In genomic region chr4:38177792-38178665, GRCh38 we compare ENCODE assay signal across 8 cellular contexts.
A peak's percentile ranks its signal among the peaks of the same experiment; 100 is the strongest.
DNase-seq lines count a peak whose midpoint lies in the region; ATAC-seq and TF ChIP-seq lines count a peak whose summit lies in the region.

No MANE protein-coding gene starts in this region.

- H3K36me3 ChIP-seq in liver (ENCODE audit: control insufficient read depth in 4 of 4, insufficient read depth in 3 of 4, low read depth in 1 of 4, low read length in 3 of 4): no peaks in the 10 kb centered on the region
- H3K36me3 ChIP-seq in thoracic aorta: no peaks in the 10 kb centered on the region

- ATAC-seq in thoracic aorta (ENCODE audit: insufficient number of reproducible peaks, low FRiP score, low read depth): no peak
- ATAC-seq in HG03571 (IDR thresholded peaks at IDR 0.05; ENCODE audit: unreplicated experiment): no peak
- no peak for ATAC-seq in GM18907 (IDR thresholded peaks at IDR 0.05; ENCODE audit: unreplicated experiment)
- no peak for ATAC-seq in HG03378 (IDR thresholded peaks at IDR 0.05; ENCODE audit: unreplicated experiment)

- 44% methylated on average over 9 of the region's 9 CpGs for WGBS in liver

- H3K4me3 ChIP-seq in liver (ENCODE audit: low read depth in 1 of 3, low read length in 3 of 3): no peak overlapping the region
- H3K4me3 ChIP-seq in thoracic aorta: peak overlapping the region; percentile 2

- TF ChIP-seq RAD21 in liver (IDR thresholded peaks at IDR 0.05): peak in 1 of 2 donors; percentile 52

- H3K9ac ChIP-seq in liver (ENCODE audit: low read depth in 1 of 2, low read length in 2 of 2): no peak overlapping the region

- H3K4me1 ChIP-seq in liver (ENCODE audit: control insufficient read depth in 4 of 4, insufficient read depth in 4 of 4, low read length in 3 of 4) (peaks cover 1 to 30% (median 28%) of the 10 kb centered on the region in 4 donors), thoracic aorta (ENCODE audit: control insufficient read depth in 1 of 2, low read depth in 2 of 2) (peaks cover 0 to 11% of the 10 kb centered on the region in 2 donors)

- peak; percentile 17 to 22 for DNase-seq in activated CD8-positive, alpha-beta memory T cell treated with anti-CD3 and anti-CD28 coated beads for 1 hour (ENCODE audit: extremely low read depth in 1 of 2, low read depth in 1 of 2)
- DNase-seq in activated CD8-positive, alpha-beta memory T cell treated with anti-CD3 and anti-CD28 coated beads for 24 hours: no peak
- DNase-seq in activated gamma-delta T cell treated with Interleukin-2 at 50 U/mL for 16 hours: peak; percentile 43
- DNase-seq in thoracic aorta (ENCODE audit: low spot score): no peak

- H3K27ac ChIP-seq in liver (ENCODE audit: low read depth in 1 of 2, low read length in 2 of 2): peak overlapping the region; percentile 39 to 49
- H3K27ac ChIP-seq in thoracic aorta: peak overlapping the region in 1 of 2 donors; percentile 28

- no peaks in the 10 kb centered on the region for H3K27me3 ChIP-seq in liver (ENCODE audit: control insufficient read depth in 4 of 4, insufficient read depth in 4 of 4, low read length in 3 of 4)
- H3K27me3 ChIP-seq in thoracic aorta (replicated peaks; ENCODE audit: insufficient read depth): no peaks in the 10 kb centered on the region

- TF ChIP-seq CTCF in liver (IDR thresholded peaks at IDR 0.05; ENCODE audit: low read depth, low read length, missing input control) (no peak), thoracic aorta (IDR thresholded peaks at IDR 0.05) (no peak)

- H3K9me3 ChIP-seq in liver (ENCODE audit: control insufficient read depth in 4 of 4, low read length in 3 of 4) (no peaks in the 10 kb centered on the region), thoracic aorta (no peaks in the 10 kb centered on the region)

TF ChIP-seq in liver, 16 proteins besides CTCF, POLR2A, EP300 and RAD21:
- TF ChIP-seq NR2F2 (IDR thresholded peaks at IDR 0.05) (no peak), YY1 (IDR thresholded peaks at IDR 0.05) (peak; percentile 6)

Comparison
In these comparisons a context has a peak if more than half of its experiments do, and no peak if none do; other contexts are left out.
1. DNase-seq: peak in activated CD8-positive, alpha-beta memory T cell treated with anti-CD3 and anti-CD28 coated beads for 1 hour (2 of 2) and activated gamma-delta T cell treated with Interleukin-2 at 50 U/mL for 16 hours (single experiment); none in activated CD8-positive, alpha-beta memory T cell treated with anti-CD3 and anti-CD28 coated beads for 24 hours (single experiment) and thoracic aorta (single experiment).